Comparison of ENCODE assay signal across 26 cellular contexts in the genomic region with DNA sequence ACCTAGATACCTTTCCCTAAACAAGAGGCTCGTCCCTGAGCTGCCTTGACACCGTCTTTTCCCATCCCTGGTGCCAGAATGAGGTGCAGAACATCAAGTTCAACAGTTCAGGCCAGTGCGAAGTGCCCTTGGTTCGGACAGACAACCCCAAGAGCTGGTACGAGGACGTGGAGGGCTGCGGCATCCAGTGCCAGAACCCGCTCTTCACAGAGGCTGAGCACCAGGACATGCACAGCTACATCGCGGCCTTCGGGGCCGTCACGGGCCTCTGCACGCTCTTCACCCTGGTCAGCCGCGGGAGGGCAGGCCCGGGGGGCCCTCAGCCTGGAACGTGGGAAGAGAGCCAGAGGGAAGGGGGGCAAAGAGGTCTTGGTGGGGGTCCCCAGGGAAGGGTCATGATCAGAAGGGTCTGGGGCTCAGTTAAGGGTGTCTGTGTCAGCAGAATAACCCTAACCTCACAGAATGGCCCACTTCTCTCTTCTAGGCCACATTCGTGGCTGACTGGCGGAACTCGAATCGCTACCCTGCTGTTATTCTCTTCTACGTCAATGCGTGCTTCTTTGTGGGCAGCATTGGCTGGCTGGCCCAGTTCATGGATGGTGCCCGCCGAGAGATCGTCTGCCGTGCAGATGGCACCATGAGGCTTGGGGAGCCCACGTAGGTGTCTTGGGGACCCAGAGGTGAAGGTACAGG. TPM values are rescaled to one million over a fixed set of nuclear protein-coding genes. Genes with fewer than 3 reads are reported as not detected.
"Had no signal": no experiment of that assay in that cellular context is flagged by ENCODE, and none has a peak within 500 bp of the region (broad histone marks: within the 10 kb centered on the region; RNA-seq: fewer than 3 reads in every experiment).

No MANE protein-coding gene starts in this region.

- H3K9me3 ChIP-seq: esophagus squamous epithelium, heart right ventricle, lower lobe of right lung, prostate gland, stomach, tibial artery had no signal

- H3K4me1 Mint-ChIP-seq: natural killer cell had no signal

- H3K4me1 ChIP-seq: heart right ventricle, lower lobe of right lung, prostate gland, tibial artery had no signal

- H3K27ac ChIP-seq: esophagus squamous epithelium, heart right ventricle, lower lobe of right lung, prostate gland, stomach, tibial artery had no signal

- FAIRE-seq: endometrium, small intestine had no signal

- H3K27me3 ChIP-seq: esophagus squamous epithelium, heart right ventricle, stomach, tibial artery had no signal

- DNase-seq: cortex of kidney; effector memory CD8-positive, alpha-beta T cell; erythroblast; esophagus squamous epithelium; foreskin melanocyte; glutamatergic neuron; heart right ventricle; hippocampal formation; islet precursor cell; left ventricle myocardium superior; lower lobe of right lung; natural killer cell; nucleus accumbens; right cardiac atrium; small intestine; stimulated activated CD4-positive, alpha-beta T cell treated with anti-CD3 and anti-CD28 coated beads, Interleukin-15, amount 100 ng/mL, for 24 hours; stimulated activated CD4-positive, alpha-beta T cell treated with anti-CD3 and anti-CD28 coated beads, Interleukin-4, amount 100 ng/mL, for 1 hour; stimulated activated CD8-positive, alpha-beta memory T cell treated with anti-CD3 and anti-CD28 coated beads, Interleukin-4, amount 100 ng/mL, for 48 hours; stimulated activated naive CD4-positive, alpha-beta T cell treated with Interleukin-2 at 50 U/mL for 16 hours; stomach; tibial artery had no signal

- H3K36me3 ChIP-seq: lower lobe of right lung, prostate gland had no signal

- H3K4me3 ChIP-seq: esophagus squamous epithelium, heart right ventricle, lower lobe of right lung, prostate gland, stomach, tibial artery had no signal

- H3K4me3 Mint-ChIP-seq: effector memory CD8-positive, alpha-beta T cell; immature natural killer cell; natural killer cell; neural crest cell; type B pancreatic cell had no signal

- H3K9me3 Mint-ChIP-seq: effector memory CD8-positive, alpha-beta T cell; immature natural killer cell; natural killer cell; neural crest cell; type B pancreatic cell had no signal

- H3K27me3 Mint-ChIP-seq: type B pancreatic cell had no signal

- H3K27ac Mint-ChIP-seq: effector memory CD8-positive, alpha-beta T cell; immature natural killer cell; natural killer cell; type B pancreatic cell had no signal

- ATAC-seq: left ventricle myocardium superior, lower lobe of right lung, right cardiac atrium had no signal

- H3K36me3 Mint-ChIP-seq: immature natural killer cell, natural killer cell had no signal

RNA-seq across cellular contexts. Expression of a gene that starts 16.8 kb away (rescaled TPM):
- polyA plus RNA-seq: immature natural killer cell had no signal
